In the genomic region with DNA sequence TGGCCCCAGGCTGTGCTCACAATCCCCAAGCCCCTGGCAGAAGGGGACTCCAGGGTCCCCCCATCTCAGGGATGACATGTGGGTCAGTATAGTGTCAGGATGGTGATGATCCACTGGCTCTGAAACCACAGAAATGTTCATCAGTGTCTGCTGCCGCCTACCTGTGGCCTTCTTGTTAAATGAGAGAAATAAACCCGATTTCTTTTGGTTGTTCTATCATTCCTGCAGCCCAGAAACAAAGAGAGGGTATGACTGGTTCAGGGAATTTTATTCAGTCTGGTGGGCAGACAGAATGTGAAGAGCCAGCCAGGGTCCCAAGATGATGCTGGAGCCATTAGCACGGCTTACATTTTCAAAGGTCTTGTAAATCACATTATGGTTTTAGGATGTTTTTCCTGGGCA, we compare ENCODE assay signal across 21 cellular contexts.
DNase-seq lines count a peak whose midpoint lies in the region; ATAC-seq, FAIRE-seq and TF ChIP-seq lines count a peak whose summit lies in the region.
"Had no signal": no experiment of that assay in that cellular context is flagged by ENCODE, and none has a peak within 500 bp of the region (broad histone marks: within the 10 kb centered on the region; RNA-seq: fewer than 3 reads in every experiment).

No MANE protein-coding gene starts in this region.

- no peak for FAIRE-seq in GM12878 (lab: Jason Lieb, UNC)

- H3K9me3 ChIP-seq in HAP-1 (no peaks in the 10 kb centered on the region), GM12878 (replicated peaks; ENCODE audit: control insufficient read depth, insufficient read depth, low read length) (no peaks in the 10 kb centered on the region), neural progenitor cell (ENCODE audit: low read depth) (no peaks in the 10 kb centered on the region)
- H3K9me3 ChIP-seq: adrenal gland, MG63, SJSA1 had no signal

- peak; percentile 27 to 49 for DNase-seq in HAP-1 (ENCODE audit: low spot score in 2 of 2)
- DNase-seq in NCI-H82 treated with DMSO at 0.1 percent for 48 hours (lab: John Stamatoyannopoulos, UW; ENCODE audit: unreplicated experiment): peak; percentile 72
- DNase-seq in GM12878 (ENCODE audit: low read depth, low spot score): no peak
- DNase-seq in neural progenitor cell (ENCODE audit: low spot score): peak; percentile 31
- DNase-seq in GM10248 (ENCODE audit: extremely low spot score): no peak
- no peak for DNase-seq in T-cell
- DNase-seq: activated CD4-positive, alpha-beta T cell treated with anti-CD3 and anti-CD28 coated beads for 1 hour; activated CD8-positive, alpha-beta memory T cell treated with anti-CD3 and anti-CD28 coated beads, Interleukin-2, amount 10 ng/mL, durations not matched to agents 7 days and 5 days; adrenal gland; CD8-positive, alpha-beta memory T cell; cerebellar nuclear complex; hippocampal formation; islet precursor cell; MG63; NCI-H146; stimulated activated CD4-positive, alpha-beta T cell treated with anti-CD3 and anti-CD28 coated beads, Interleukin-4, amount 100 ng/mL, for 1 hour; T1000 had no signal

- SMC1A ChIA-PET in GM12878 (lab: Charles Lee; ENCODE audit: uncharacterized antibody, unreplicated experiment): no interaction called here

- H3K9ac ChIP-seq in GM12878 (ENCODE audit: control insufficient read depth, insufficient read depth, low read length): no peak overlapping the region
- no peak overlapping the region for H3K9ac ChIP-seq in neural progenitor cell

- H3K36me3 Mint-ChIP-seq in neural progenitor cell: no peaks in the 10 kb centered on the region
- no peaks in the 10 kb centered on the region for H3K36me3 Mint-ChIP-seq in T-cell
- H3K36me3 Mint-ChIP-seq: CD8-positive, alpha-beta memory T cell had no signal

- TF ChIP-seq CTCF in GM12878 (IDR thresholded peaks at IDR 0.05 in 2 of 3, conservative IDR thresholded peaks at IDR 0.05 in 1 of 3; ENCODE audit: control insufficient read depth in 2 of 3, extremely low read depth in 1 of 3, insufficient read depth in 1 of 3, low read depth in 3 of 3, low read length in 3 of 3) (0 out of 6 replicates have a peak, but pooled peaks of 1 of the 3 experiments have one; percentile 13), neural progenitor cell (IDR thresholded peaks at IDR 0.05) (no peak), GM10248 (IDR thresholded peaks at IDR 0.05; ENCODE audit: control extremely low read depth, extremely low read depth, low read depth, missing control alignments) (no peak)

- H3K9me3 Mint-ChIP-seq in neural progenitor cell: no peaks in the 10 kb centered on the region
- H3K9me3 Mint-ChIP-seq in T-cell: no peaks in the 10 kb centered on the region
- H3K9me3 Mint-ChIP-seq: activated T-helper 2 cell treated with anti-CD3 and anti-CD28 coated beads, Interferon-gamma antibody, Interleukin-2, Interleukin-4, amounts not matched to agents 10 μg/mL and 5 μg/mL and 100 μg/mL, durations not matched to agents 14 hours and 24 hours and 36 hours; CD8-positive, alpha-beta memory T cell had no signal

- H3K27ac ChIP-seq in GM12878 (ENCODE audit: control insufficient read depth, insufficient read depth) (no peak overlapping the region), neural progenitor cell (no peak overlapping the region)
- H3K27ac ChIP-seq: adrenal gland, SJSA1, skin epidermis had no signal

- H3K79me2 ChIP-seq in GM12878 (ENCODE audit: control insufficient read depth, insufficient read depth, low read length) (no peaks in the 10 kb centered on the region), neural progenitor cell (ENCODE audit: low read depth) (no peaks in the 10 kb centered on the region)

- TF ChIP-seq EP300 in GM12878 (IDR thresholded peaks at IDR 0.05; ENCODE audit: borderline replicate concordance in 1 of 2, control insufficient read depth in 1 of 2, low read depth in 2 of 2, low read length in 2 of 2): no peak

- H3K4me2 ChIP-seq in GM12878 (ENCODE audit: control insufficient read depth, insufficient read depth): no peak overlapping the region
- H3K4me2 ChIP-seq in neural progenitor cell: no peak overlapping the region

- ATAC-seq in GM12878 (no peak), HG03439 (IDR thresholded peaks at IDR 0.05; ENCODE audit: unreplicated experiment) (no peak), T-cell (replicated peaks in 1 of 4) (no peak)
- ATAC-seq: activated CD8-positive, alpha-beta memory T cell treated with anti-CD3 and anti-CD28 coated beads, Interleukin-2, amount 10 ng/mL, durations not matched to agents 7 days and 5 days had no signal

- no peaks in the 10 kb centered on the region for H4K20me1 ChIP-seq in GM12878 (ENCODE audit: control insufficient read depth, insufficient read depth)
- no peaks in the 10 kb centered on the region for H4K20me1 ChIP-seq in neural progenitor cell (ENCODE audit: low read depth)

- POLR2A ChIA-PET in GM12878 (lab: Charles Lee): no interaction called here
- POLR2A ChIA-PET in GM10248 (lab: Yijun Ruan, JAX): no interaction called here
- POLR2A ChIA-PET in T-cell (lab: Charles Lee): no interaction called here

- WGBS in GM12878 (ENCODE audit: insufficient coverage, insufficient replicate concordance, low lambda C conversion rate, missing lambda C conversion rate): 48% methylated on average over 3 of the region's 3 CpGs

- in situ Hi-C loops in HAP-1 (cut with MboI; ENCODE audit: low sequenced_read_pairs): no loop called here
- in situ Hi-C loops in GM12878 (cut with MboI): no loop called here

- CTCF ChIA-PET in GM12878 (lab: Yijun Ruan, JAX): interaction anchor here (0.8 kb wide), 1 partner anchor 195 kb away, joined by 3 read pairs; no protein-coding TSS in a partner anchor
- CTCF ChIA-PET in GM10248 (lab: Yijun Ruan, JAX): interaction anchor here (0.6 kb wide), 1 partner anchor 197 kb away, joined by 3 read pairs; no protein-coding TSS in a partner anchor
- CTCF ChIA-PET in T-cell (lab: Charles Lee): interaction anchor here in 1 of 2 donors (0.6 kb wide), 1 partner anchor 426 kb away, joined by 5 read pairs; no protein-coding TSS in a partner anchor

- H2AFZ ChIP-seq in GM12878 (ENCODE audit: control insufficient read depth, low read depth, low read length): no peak overlapping the region
- no peak overlapping the region for H2AFZ ChIP-seq in neural progenitor cell (replicated peaks)

- H3K4me1 Mint-ChIP-seq in neural progenitor cell (peaks cover 24% of the 10 kb centered on the region), T-cell (peaks cover 30 to 71% (median 63%) of the 10 kb centered on the region in 3 donors)

- H3K4me3 ChIP-seq in HAP-1 (no peak overlapping the region), GM12878 (no peak overlapping the region), neural progenitor cell (no peak overlapping the region)
- H3K4me3 ChIP-seq: adrenal gland, MG63, SJSA1, skin epidermis had no signal

- TF ChIP-seq RAD21 in GM12878 (IDR thresholded peaks at IDR 0.05; ENCODE audit: insufficient read depth, low read depth, low read length): 0 out of 2 replicates have a peak, but pooled peaks have one; percentile 13

- BruUV-seq in GM12878 (replicated peaks; lab: Mats Ljungman, UMichigan): no TSS peak

- no peaks in the 10 kb centered on the region for H3F3A ChIP-seq in neural progenitor cell (ENCODE audit: low read depth)

- H3K4me1 ChIP-seq in HAP-1: peaks cover 37% of the 10 kb centered on the region
- no peaks in the 10 kb centered on the region for H3K4me1 ChIP-seq in GM12878 (ENCODE audit: control insufficient read depth, insufficient read depth, low read length)
- H3K4me1 ChIP-seq in neural progenitor cell: peaks cover 5% of the 10 kb centered on the region

- TF ChIP-seq POLR2A in GM12878 (IDR thresholded peaks at IDR 0.05; ENCODE audit: low read depth, low read length): no peak

- no peak overlapping the region for H3K27ac Mint-ChIP-seq in neural progenitor cell
- no peak overlapping the region for H3K27ac Mint-ChIP-seq in T-cell
- H3K27ac Mint-ChIP-seq: activated CD8-positive, alpha-beta memory T cell treated with anti-CD3 and anti-CD28 coated beads, Interleukin-2, amount 10 ng/mL, durations not matched to agents 7 days and 5 days; activated T-helper 2 cell treated with anti-CD3 and anti-CD28 coated beads, Interferon-gamma antibody, Interleukin-2, Interleukin-4, amounts not matched to agents 10 μg/mL and 5 μg/mL and 100 μg/mL, durations not matched to agents 14 hours and 24 hours and 36 hours had no signal

- H3K36me3 ChIP-seq in HAP-1 (replicated peaks) (no peaks in the 10 kb centered on the region), GM12878 (ENCODE audit: control insufficient read depth in 2 of 2, insufficient read depth in 2 of 2, low read length in 1 of 2) (no peaks in the 10 kb centered on the region), neural progenitor cell (no peaks in the 10 kb centered on the region)
- H3K36me3 ChIP-seq: adrenal gland, MG63, SJSA1 had no signal

- no peak overlapping the region for H3K4me3 Mint-ChIP-seq in neural progenitor cell
- no peak overlapping the region for H3K4me3 Mint-ChIP-seq in T-cell
- H3K4me3 Mint-ChIP-seq: activated CD8-positive, alpha-beta memory T cell treated with anti-CD3 and anti-CD28 coated beads, Interleukin-2, amount 10 ng/mL, durations not matched to agents 7 days and 5 days; CD8-positive, alpha-beta memory T cell had no signal

- no peaks in the 10 kb centered on the region for H3K27me3 Mint-ChIP-seq in neural progenitor cell (ENCODE audit: insufficient read depth, low read depth)
- H3K27me3 Mint-ChIP-seq in T-cell: no peaks in the 10 kb centered on the region
- H3K27me3 Mint-ChIP-seq: activated CD8-positive, alpha-beta memory T cell treated with anti-CD3 and anti-CD28 coated beads, Interleukin-2, amount 10 ng/mL, durations not matched to agents 7 days and 5 days; CD8-positive, alpha-beta memory T cell had no signal

- RAD21 ChIA-PET in GM12878 (lab: Charles Lee; ENCODE audit: unreplicated experiment): no interaction called here

- intact Hi-C loops in GM12878 (cut with micrococcal nuclease; ENCODE audit: unreplicated experiment): no loop called here

- H3K27me3 ChIP-seq in HAP-1 (ENCODE audit: low read depth) (no peaks in the 10 kb centered on the region), GM12878 (replicated peaks in 1 of 2; ENCODE audit: control insufficient read depth in 2 of 2, insufficient read depth in 2 of 2, low read length in 1 of 2) (no peaks in the 10 kb centered on the region), neural progenitor cell (no peaks in the 10 kb centered on the region)
- H3K27me3 ChIP-seq: adrenal gland, MG63, SJSA1 had no signal

TF ChIP-seq in GM12878, 131 proteins besides CTCF, POLR2A, EP300 and RAD21:
- no peak for TF ChIP-seq SREBF2 (IDR thresholded peaks at IDR 0.05; ENCODE audit: low read length)
- 0 out of 2 replicates have a peak, but pooled peaks have one; percentile 9 for TF ChIP-seq RUNX3 (IDR thresholded peaks at IDR 0.05; ENCODE audit: low read length)
TF ChIP-seq in GM12878: peak in this region for 1.

Comparison
In these comparisons a context has a peak if more than half of its experiments do, and no peak if none do; other contexts are left out.
1. DNase-seq: peak in HAP-1 (2 of 2), NCI-H82 treated with DMSO at 0.1 percent for 48 hours (single experiment) and neural progenitor cell (single experiment); none in GM12878 (single experiment), GM10248 (single experiment) and T-cell (0 of 34).